In the genomic region with DNA sequence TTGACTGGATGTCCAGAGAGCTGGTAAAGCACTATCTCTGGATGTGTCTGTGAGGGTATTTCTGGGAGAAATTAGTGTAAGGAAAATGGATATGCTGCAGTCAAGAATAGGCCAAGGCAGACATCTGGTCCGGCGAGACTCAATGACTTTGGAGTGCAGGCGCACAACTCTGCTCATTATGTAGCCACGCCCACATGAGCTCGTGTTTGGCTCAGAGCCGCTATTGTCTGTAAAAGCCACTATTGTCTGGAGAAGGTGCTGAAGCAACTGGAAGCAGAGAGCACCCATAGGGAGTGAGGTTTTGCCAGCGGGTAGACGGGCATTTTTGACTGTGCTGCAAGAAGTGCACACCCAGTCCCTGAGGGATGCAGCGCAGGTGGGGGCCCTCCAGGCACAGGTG, we compare ENCODE assay signal across 16 cellular contexts.
"Had no signal": no experiment of that assay in that cellular context is flagged by ENCODE, and none has a peak within 500 bp of the region (broad histone marks: within the 10 kb centered on the region; RNA-seq: fewer than 3 reads in every experiment).

No MANE protein-coding gene starts in this region.

- ATAC-seq: activated T-cell treated with anti-CD3 and anti-CD28 coated beads, Interleukin-2, amount 50 U/mL, for 72 hours; heart right ventricle; left ventricle myocardium superior; right cardiac atrium; stimulated activated effector memory CD8-positive, alpha-beta T cell treated with anti-CD3 and anti-CD28 coated beads, Interleukin-12 subunit alpha, Interleukin-12 subunit beta, amount 100 ng/mL, for 72 hours had no signal

- H3K27ac ChIP-seq: ascending aorta, esophagus squamous epithelium, heart right ventricle had no signal

- DNase-seq: activated CD4-positive, alpha-beta T cell treated with anti-CD3 and anti-CD28 coated beads, Interleukin-2, amount 50 U/mL, for 48 hours; activated CD4-positive, CD25-positive, alpha-beta regulatory T cell treated with anti-CD3 and anti-CD28 coated beads, Interleukin-2, amount 50 U/mL, for 72 hours; activated gamma-delta T cell treated with Interleukin-2 at 50 U/mL for 16 hours; activated naive CD8-positive, alpha-beta T cell treated with anti-CD3 and anti-CD28 coated beads for 36 hours; activated T-cell treated with anti-CD3 and anti-CD28 coated beads, Interleukin-2, amount 50 U/mL, for 72 hours; esophagus squamous epithelium; foreskin fibroblast; heart right ventricle; kidney; left ventricle myocardium superior; mesendoderm; right cardiac atrium; SW 1271; trophoblast cell had no signal
